Comparison of ENCODE assay signal across 9 cellular contexts in genomic region chr1:107058245-107059032, GRCh38. TPM values are rescaled to one million over a fixed set of nuclear protein-coding genes. Genes with fewer than 3 reads are reported as not detected.
DNase-seq lines count a peak whose midpoint lies in the region; ATAC-seq and TF ChIP-seq lines count a peak whose summit lies in the region.
"Had no signal": no experiment of that assay in that cellular context is flagged by ENCODE, and none has a peak within 500 bp of the region (broad histone marks: within the 10 kb centered on the region; RNA-seq: fewer than 3 reads in every experiment).

No MANE protein-coding gene starts in this region.

- 75% methylated on average over 4 of the region's 4 CpGs for WGBS in smooth muscle cell (ENCODE audit: low lambda C conversion rate)

- CTCF ChIA-PET in activated CD4-positive, alpha-beta T cell treated with anti-CD3 and anti-CD28 coated beads for 36 hours (lab: Charles Lee), result interaction anchor here (1.1 to 1.2 kb wide), 2 partner anchors 14 to 84 kb away, joined by 3 to 5 read pairs; no protein-coding TSS in a partner anchor
- CTCF ChIA-PET in RWPE1 (lab: Yijun Ruan, JAX), result no interaction called here

- no peak for DNase-seq in activated CD4-positive, alpha-beta T cell treated with anti-CD3 and anti-CD28 coated beads for 36 hours
- no peak for DNase-seq in activated CD4-positive, alpha-beta T cell treated with anti-CD3 and anti-CD28 coated beads, Interleukin-2, amount 50 U/mL, for 1 hour
- no peak for DNase-seq in SK-N-MC (ENCODE audit: low read depth, low spot score)
- DNase-seq in fibroblast of peridontal ligament (ENCODE audit: extremely low read depth), result peak; percentile 6
- DNase-seq in smooth muscle cell (lab: John Stamatoyannopoulos, UW; ENCODE audit: unreplicated experiment), result no peak
- no peak for DNase-seq in RWPE1 (ENCODE audit: low spot score)
- DNase-seq in NCI-H128 (lab: John Stamatoyannopoulos, UW; ENCODE audit: unreplicated experiment), result no peak
- DNase-seq: SJCRH30 had no signal

- H3K9me3 Mint-ChIP-seq in activated CD4-positive, alpha-beta T cell treated with anti-CD3 and anti-CD28 coated beads for 36 hours (ENCODE audit: low read depth), result no peaks in the 10 kb centered on the region

- peaks cover 29% of the 10 kb centered on the region for H3K36me3 Mint-ChIP-seq in activated CD4-positive, alpha-beta T cell treated with anti-CD3 and anti-CD28 coated beads for 36 hours (ENCODE audit: low read depth)

- intact Hi-C loops in activated CD4-positive, alpha-beta T cell treated with anti-CD3 and anti-CD28 coated beads for 36 hours (cut with DNase I, micrococcal nuclease), result loop anchor here (5.0 to 10.0 kb wide), 3 partner anchors 84 to 906 kb away; partner anchors contain the start of genes NTNG1 (in 1 of the 2) and VAV3 (in 1 of the 2)

- H3K9ac ChIP-seq in SK-N-MC (ENCODE audit: insufficient read length) (peak overlapping the region; percentile 80), smooth muscle cell (ENCODE audit: low read depth) (no peak overlapping the region)

- peak overlapping the region; percentile 92 for H3K4me2 ChIP-seq in smooth muscle cell

- H3F3A ChIP-seq in smooth muscle cell (ENCODE audit: low read depth), result no peaks in the 10 kb centered on the region

- no peaks in the 10 kb centered on the region for H3K27me3 Mint-ChIP-seq in activated CD4-positive, alpha-beta T cell treated with anti-CD3 and anti-CD28 coated beads for 36 hours

- no peak for ATAC-seq in activated CD4-positive, alpha-beta T cell treated with anti-CD3 and anti-CD28 coated beads for 36 hours
- no peak for ATAC-seq in HG03432 (IDR thresholded peaks at IDR 0.05; ENCODE audit: unreplicated experiment)

- H3K4me1 Mint-ChIP-seq in activated CD4-positive, alpha-beta T cell treated with anti-CD3 and anti-CD28 coated beads for 36 hours, result peaks cover 17% of the 10 kb centered on the region

- H3K9me3 ChIP-seq in SK-N-MC (ENCODE audit: low read depth, low read length), result no peaks in the 10 kb centered on the region
- H3K9me3 ChIP-seq in smooth muscle cell (replicated peaks; ENCODE audit: low read depth), result no peaks in the 10 kb centered on the region
- H3K9me3 ChIP-seq: SJCRH30 had no signal

- POLR2A ChIA-PET in activated CD4-positive, alpha-beta T cell treated with anti-CD3 and anti-CD28 coated beads for 36 hours (lab: Charles Lee), result no interaction called here
- POLR2A ChIA-PET in RWPE1 (lab: Yijun Ruan, JAX; ENCODE audit: low non-redundant PET), result no interaction called here

- peak overlapping the region; percentile 89 for H3K4me3 Mint-ChIP-seq in activated CD4-positive, alpha-beta T cell treated with anti-CD3 and anti-CD28 coated beads for 36 hours

- H3K27ac Mint-ChIP-seq in activated CD4-positive, alpha-beta T cell treated with anti-CD3 and anti-CD28 coated beads for 36 hours, result peak overlapping the region; percentile 93

- H3K27ac ChIP-seq in SK-N-MC, result peak overlapping the region; percentile 48
- H3K27ac ChIP-seq in smooth muscle cell (ENCODE audit: low read depth), result no peak overlapping the region
- no peak overlapping the region for H3K27ac ChIP-seq in RWPE1

- H3K4me3 ChIP-seq in SK-N-MC, result peak overlapping the region; percentile 89
- peak overlapping the region; percentile 91 for H3K4me3 ChIP-seq in smooth muscle cell

- TF ChIP-seq CTCF in smooth muscle cell (IDR thresholded peaks at IDR 0.05; ENCODE audit: borderline replicate concordance, insufficient read depth, poor library complexity, severe bottlenecking) (no peak), RWPE1 (conservative IDR thresholded peaks at IDR 0.05; ENCODE audit: low read depth) (no peak)

- H3K36me3 ChIP-seq in SK-N-MC (ENCODE audit: insufficient read depth, low read length) (peaks cover 20% of the 10 kb centered on the region), smooth muscle cell (ENCODE audit: low read depth) (no peaks in the 10 kb centered on the region)

- no peaks in the 10 kb centered on the region for H3K27me3 ChIP-seq in smooth muscle cell (ENCODE audit: low read depth)
- H3K27me3 ChIP-seq: SJCRH30 had no signal

- H3K4me1 ChIP-seq in smooth muscle cell (ENCODE audit: low read depth), result peaks cover 17% of the 10 kb centered on the region

- H3K79me2 ChIP-seq in smooth muscle cell (ENCODE audit: low read depth), result peaks cover 5% of the 10 kb centered on the region

- H4K20me1 ChIP-seq in smooth muscle cell (ENCODE audit: low read depth), result no peaks in the 10 kb centered on the region

- H2AFZ ChIP-seq in smooth muscle cell (ENCODE audit: low read depth), result peak overlapping the region; percentile 95

RNA-seq across cellular contexts. Expression of gene PRMT6, which starts 2.0 kb away (rescaled TPM):
- 10 to 100 TPM; 13.3 to 15.4 TPM for total RNA-seq in activated CD4-positive, alpha-beta T cell treated with anti-CD3 and anti-CD28 coated beads for 36 hours
- total RNA-seq in smooth muscle cell, result 4.1 and 6.2 TPM in 2 replicates
- polyA plus RNA-seq in smooth muscle cell, result 7.3 TPM in 2 replicates
